In the genomic region with DNA sequence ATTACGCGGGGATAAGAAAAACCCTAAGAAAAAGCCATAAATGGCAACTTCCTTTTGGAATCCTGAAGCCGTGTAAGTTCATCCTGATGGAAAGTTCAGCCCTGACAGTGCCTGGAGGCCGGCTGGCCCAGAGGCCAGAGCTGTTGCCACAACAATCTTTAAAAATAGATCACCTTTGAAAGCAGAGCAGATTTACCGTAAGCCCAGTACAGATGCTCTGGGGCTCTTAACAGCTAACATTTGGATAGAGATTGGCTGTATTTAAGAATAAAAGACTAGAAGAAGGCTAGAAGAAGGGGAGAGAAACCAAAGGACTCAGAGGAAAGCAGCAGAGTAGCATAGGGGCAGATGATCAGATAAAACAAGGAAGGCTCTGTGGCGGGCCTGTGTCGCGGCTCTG, we compare ENCODE assay signal across 24 cellular contexts.
DNase-seq lines count a peak whose midpoint lies in the region; ATAC-seq and TF ChIP-seq lines count a peak whose summit lies in the region.
"Had no signal": no experiment of that assay in that cellular context is flagged by ENCODE, and none has a peak within 500 bp of the region (broad histone marks: within the 10 kb centered on the region; RNA-seq: fewer than 3 reads in every experiment).

No MANE protein-coding gene starts in this region.

- H3K27me3 ChIP-seq in endodermal cell (ENCODE audit: control insufficient read depth, insufficient read depth, low read length, poor library complexity, severe bottlenecking) (no peaks in the 10 kb centered on the region), sigmoid colon (no peaks in the 10 kb centered on the region)
- H3K27me3 ChIP-seq: SJCRH30 had no signal

- TF ChIP-seq EP300 in sigmoid colon (IDR thresholded peaks at IDR 0.05): peak in 2 of 4 donors; percentile 80 to 87

- peaks cover 7% of the 10 kb centered on the region for H3K36me3 ChIP-seq in endodermal cell (ENCODE audit: control insufficient read depth, insufficient read depth, low read length)
- H3K36me3 ChIP-seq in sigmoid colon: no peaks in the 10 kb centered on the region
- H3K36me3 ChIP-seq: HAP-1 had no signal

- WGBS in endodermal cell (ENCODE audit: insufficient coverage in 1 of 2, insufficient read length in 1 of 2), 2 experiments: 83 to 91% methylated on average over 6 to 8 of the region's 8 CpGs
- 79 to 81% methylated on average over 8 of the region's 8 CpGs for WGBS in sigmoid colon, 2 donors

- H3K4me1 ChIP-seq in endodermal cell (ENCODE audit: control insufficient read depth, insufficient read depth, low read length): peaks cover 15% of the 10 kb centered on the region
- H3K4me1 ChIP-seq in sigmoid colon: peaks cover 0 to 91% (median 71%) of the 10 kb centered on the region in 4 donors
- H3K4me1 ChIP-seq: HAP-1, SJCRH30 had no signal

- H3K9me3 Mint-ChIP-seq in endodermal cell: no peaks in the 10 kb centered on the region
- H3K9me3 Mint-ChIP-seq in activated T-cell treated with anti-CD3 and anti-CD28 coated beads, Interleukin-2, amount 50 U/mL, for 4 hours: no peaks in the 10 kb centered on the region
- H3K9me3 Mint-ChIP-seq: activated B cell treated with CpG ODN at 0.5 μM for 24 hours; activated CD4-positive, alpha-beta memory T cell treated with anti-CD3 and anti-CD28 coated beads for 36 hours; CD4-positive, alpha-beta memory T cell; effector memory CD8-positive, alpha-beta T cell had no signal

- H3K36me3 Mint-ChIP-seq in endodermal cell (ENCODE audit: low read depth): peaks cover 21% of the 10 kb centered on the region
- no peaks in the 10 kb centered on the region for H3K36me3 Mint-ChIP-seq in activated T-cell treated with anti-CD3 and anti-CD28 coated beads, Interleukin-2, amount 50 U/mL, for 4 hours (ENCODE audit: insufficient read depth)
- H3K36me3 Mint-ChIP-seq: activated CD4-positive, alpha-beta memory T cell treated with anti-CD3 and anti-CD28 coated beads for 36 hours; CD4-positive, alpha-beta memory T cell had no signal

- no peak overlapping the region for H3K4me3 Mint-ChIP-seq in endodermal cell
- no peak overlapping the region for H3K4me3 Mint-ChIP-seq in activated T-cell treated with anti-CD3 and anti-CD28 coated beads, Interleukin-2, amount 50 U/mL, for 4 hours
- H3K4me3 Mint-ChIP-seq: activated B cell treated with CpG ODN at 0.5 μM for 24 hours; activated CD4-positive, alpha-beta memory T cell treated with anti-CD3 and anti-CD28 coated beads for 36 hours; CD4-positive, alpha-beta memory T cell; effector memory CD8-positive, alpha-beta T cell; T-helper 17 cell had no signal

- H3K9ac ChIP-seq in endodermal cell (ENCODE audit: extremely low read depth, low read length, poor library complexity, severe bottlenecking): no peak overlapping the region

- no peak for ATAC-seq in left lobe of liver
- no peak for ATAC-seq in activated T-cell treated with anti-CD3 and anti-CD28 coated beads, Interleukin-2, amount 50 U/mL, for 4 hours
- ATAC-seq: effector memory CD8-positive, alpha-beta T cell; GM12878; T-helper 17 cell had no signal

- intact Hi-C loops in sigmoid colon (cut with DNase I): loop anchor here (1.0 to 2.0 kb wide), 2 partner anchors 37 to 68 kb away; no protein-coding TSS in a partner anchor

- TF ChIP-seq POLR2A in sigmoid colon (IDR thresholded peaks at IDR 0.05): no peak

- H3K27me3 Mint-ChIP-seq in endodermal cell (ENCODE audit: insufficient read depth): no peaks in the 10 kb centered on the region
- H3K27me3 Mint-ChIP-seq in activated T-cell treated with anti-CD3 and anti-CD28 coated beads, Interleukin-2, amount 50 U/mL, for 4 hours (ENCODE audit: low read depth): no peaks in the 10 kb centered on the region
- H3K27me3 Mint-ChIP-seq: activated B cell treated with CpG ODN at 0.5 μM for 24 hours; activated CD4-positive, alpha-beta memory T cell treated with anti-CD3 and anti-CD28 coated beads for 36 hours; T-helper 17 cell had no signal

- no peak for DNase-seq in endodermal cell
- DNase-seq in left kidney (ENCODE audit: low read depth, low spot score): peak; percentile 17
- DNase-seq in sigmoid colon: peak; percentile 83
- DNase-seq in effector CD4-positive, alpha-beta T cell: no peak
- no peak for DNase-seq in left lobe of liver (ENCODE audit: low spot score)
- DNase-seq in superior temporal gyrus (ENCODE audit: extremely low spot score): no peak
- no peak for DNase-seq in activated T-cell treated with anti-CD3 and anti-CD28 coated beads, Interleukin-2, amount 50 U/mL, for 4 hours
- DNase-seq: ACHN; activated B cell treated with CpG ODN at 0.5 μM for 24 hours; activated CD4-positive, alpha-beta memory T cell treated with anti-CD3 and anti-CD28 coated beads for 36 hours; activated naive CD4-positive, alpha-beta T cell; anterior cingulate cortex; CD4-positive, alpha-beta memory T cell; effector memory CD8-positive, alpha-beta T cell; NCI-H1436; NCI-H2171; NCI-H526 treated with DMSO at 0.1 percent for 48 hours; PC-9; SJCRH30; stimulated activated naive CD4-positive, alpha-beta T cell treated with Interleukin-2 at 50 U/mL for 16 hours; T-helper 17 cell had no signal

- H3K27ac ChIP-seq in C4-2B: peak overlapping the region; percentile 17; the same call in 1 of the 2 replicates
- no peak overlapping the region for H3K27ac ChIP-seq in endodermal cell (ENCODE audit: low read depth, low read length)
- peak overlapping the region; percentile 92 to 97 (median 96) for H3K27ac ChIP-seq in sigmoid colon
- H3K27ac ChIP-seq: PC-9, SJCRH30 had no signal

- no peaks in the 10 kb centered on the region for H3K9me3 ChIP-seq in endodermal cell (ENCODE audit: control insufficient read depth, low read length)
- H3K9me3 ChIP-seq in sigmoid colon: no peaks in the 10 kb centered on the region
- H3K9me3 ChIP-seq: HAP-1, SJCRH30 had no signal

- peaks cover 30% of the 10 kb centered on the region for H3K4me1 Mint-ChIP-seq in endodermal cell
- H3K4me1 Mint-ChIP-seq in activated T-cell treated with anti-CD3 and anti-CD28 coated beads, Interleukin-2, amount 50 U/mL, for 4 hours (ENCODE audit: low read depth): no peaks in the 10 kb centered on the region
- H3K4me1 Mint-ChIP-seq: activated B cell treated with CpG ODN at 0.5 μM for 24 hours; CD4-positive, alpha-beta memory T cell; T-helper 17 cell had no signal

- H3K27ac Mint-ChIP-seq in endodermal cell: peak overlapping the region; percentile 20
- H3K27ac Mint-ChIP-seq: activated B cell treated with CpG ODN at 0.5 μM for 24 hours; activated CD4-positive, alpha-beta memory T cell treated with anti-CD3 and anti-CD28 coated beads for 36 hours; effector memory CD8-positive, alpha-beta T cell; T-helper 17 cell had no signal

- no peak for TF ChIP-seq CTCF in C4-2B (conservative IDR thresholded peaks at IDR 0.05)
- no peak for TF ChIP-seq CTCF in endodermal cell (conservative IDR thresholded peaks at IDR 0.05)
- no peak for TF ChIP-seq CTCF in sigmoid colon (IDR thresholded peaks at IDR 0.05)

- H3K4me3 ChIP-seq in endodermal cell (ENCODE audit: low read length) (no peak overlapping the region), sigmoid colon (no peak overlapping the region)
- H3K4me3 ChIP-seq: GM12878, HAP-1, PC-9, SJCRH30 had no signal

Comparison
In these comparisons a context has a peak if more than half of its experiments do, and no peak if none do; other contexts are left out.
1. DNase-seq: peak in left kidney (single experiment) and sigmoid colon (single experiment); none in endodermal cell (single experiment), effector CD4-positive, alpha-beta T cell (single experiment), left lobe of liver (single experiment), superior temporal gyrus (single experiment) and activated T-cell treated with anti-CD3 and anti-CD28 coated beads, Interleukin-2, amount 50 U/mL, for 4 hours (single experiment).